1 cellular context compared by ENCODE assay signal in the genomic region with DNA sequence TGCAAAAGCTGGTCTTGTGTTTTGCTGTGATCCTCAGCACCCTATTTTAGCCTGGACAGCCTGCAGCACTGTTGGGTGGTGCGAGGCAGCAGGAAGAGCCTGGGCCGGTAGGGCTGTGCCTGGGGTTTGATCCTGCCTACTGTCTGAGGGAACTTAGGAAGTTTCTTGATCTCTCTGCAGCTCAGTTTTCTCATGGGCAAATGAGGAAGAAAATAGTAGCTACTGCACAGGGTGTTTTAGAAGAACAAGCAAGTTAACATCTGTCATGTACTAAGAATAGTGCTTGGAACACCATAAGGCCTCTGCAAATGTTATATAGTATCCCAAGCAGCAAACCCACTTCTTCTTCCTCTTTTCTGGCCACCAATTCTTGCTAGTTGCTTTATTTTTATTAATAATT.
TF ChIP-seq lines count a peak whose summit lies in the region.

No MANE protein-coding gene starts in this region.

TF ChIP-seq in WTC11, 78 proteins besides CTCF, POLR2A, EP300 and RAD21 (continued from another document):
- TF ChIP-seq FOXJ3 (CRISPR knock-in tag; IDR thresholded peaks at IDR 0.05; ENCODE audit: borderline replicate concordance) = no peak
- TF ChIP-seq, protein P1, sequence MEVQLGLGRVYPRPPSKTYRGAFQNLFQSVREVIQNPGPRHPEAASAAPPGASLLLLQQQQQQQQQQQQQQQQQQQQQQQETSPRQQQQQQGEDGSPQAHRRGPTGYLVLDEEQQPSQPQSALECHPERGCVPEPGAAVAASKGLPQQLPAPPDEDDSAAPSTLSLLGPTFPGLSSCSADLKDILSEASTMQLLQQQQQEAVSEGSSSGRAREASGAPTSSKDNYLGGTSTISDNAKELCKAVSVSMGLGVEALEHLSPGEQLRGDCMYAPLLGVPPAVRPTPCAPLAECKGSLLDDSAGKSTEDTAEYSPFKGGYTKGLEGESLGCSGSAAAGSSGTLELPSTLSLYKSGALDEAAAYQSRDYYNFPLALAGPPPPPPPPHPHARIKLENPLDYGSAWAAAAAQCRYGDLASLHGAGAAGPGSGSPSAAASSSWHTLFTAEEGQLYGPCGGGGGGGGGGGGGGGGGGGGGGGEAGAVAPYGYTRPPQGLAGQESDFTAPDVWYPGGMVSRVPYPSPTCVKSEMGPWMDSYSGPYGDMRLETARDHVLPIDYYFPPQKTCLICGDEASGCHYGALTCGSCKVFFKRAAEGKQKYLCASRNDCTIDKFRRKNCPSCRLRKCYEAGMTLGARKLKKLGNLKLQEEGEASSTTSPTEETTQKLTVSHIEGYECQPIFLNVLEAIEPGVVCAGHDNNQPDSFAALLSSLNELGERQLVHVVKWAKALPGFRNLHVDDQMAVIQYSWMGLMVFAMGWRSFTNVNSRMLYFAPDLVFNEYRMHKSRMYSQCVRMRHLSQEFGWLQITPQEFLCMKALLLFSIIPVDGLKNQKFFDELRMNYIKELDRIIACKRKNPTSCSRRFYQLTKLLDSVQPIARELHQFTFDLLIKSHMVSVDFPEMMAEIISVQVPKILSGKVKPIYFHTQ (CRISPR knock-in tag; IDR thresholded peaks at IDR 0.05) = no peak
- TF ChIP-seq PRRX2 (CRISPR knock-in tag; IDR thresholded peaks at IDR 0.05) = no peak
- no peak for TF ChIP-seq ZNF121 (CRISPR knock-in tag; IDR thresholded peaks at IDR 0.05)
- TF ChIP-seq FOXP1 (CRISPR knock-in tag; IDR thresholded peaks at IDR 0.05; ENCODE audit: borderline replicate concordance) = no peak
- TF ChIP-seq OVOL2 (CRISPR knock-in tag; IDR thresholded peaks at IDR 0.05; ENCODE audit: borderline replicate concordance) = no peak
- no peak for TF ChIP-seq MXD4 (CRISPR knock-in tag; IDR thresholded peaks at IDR 0.05; ENCODE audit: borderline replicate concordance)
- TF ChIP-seq, protein P2, sequence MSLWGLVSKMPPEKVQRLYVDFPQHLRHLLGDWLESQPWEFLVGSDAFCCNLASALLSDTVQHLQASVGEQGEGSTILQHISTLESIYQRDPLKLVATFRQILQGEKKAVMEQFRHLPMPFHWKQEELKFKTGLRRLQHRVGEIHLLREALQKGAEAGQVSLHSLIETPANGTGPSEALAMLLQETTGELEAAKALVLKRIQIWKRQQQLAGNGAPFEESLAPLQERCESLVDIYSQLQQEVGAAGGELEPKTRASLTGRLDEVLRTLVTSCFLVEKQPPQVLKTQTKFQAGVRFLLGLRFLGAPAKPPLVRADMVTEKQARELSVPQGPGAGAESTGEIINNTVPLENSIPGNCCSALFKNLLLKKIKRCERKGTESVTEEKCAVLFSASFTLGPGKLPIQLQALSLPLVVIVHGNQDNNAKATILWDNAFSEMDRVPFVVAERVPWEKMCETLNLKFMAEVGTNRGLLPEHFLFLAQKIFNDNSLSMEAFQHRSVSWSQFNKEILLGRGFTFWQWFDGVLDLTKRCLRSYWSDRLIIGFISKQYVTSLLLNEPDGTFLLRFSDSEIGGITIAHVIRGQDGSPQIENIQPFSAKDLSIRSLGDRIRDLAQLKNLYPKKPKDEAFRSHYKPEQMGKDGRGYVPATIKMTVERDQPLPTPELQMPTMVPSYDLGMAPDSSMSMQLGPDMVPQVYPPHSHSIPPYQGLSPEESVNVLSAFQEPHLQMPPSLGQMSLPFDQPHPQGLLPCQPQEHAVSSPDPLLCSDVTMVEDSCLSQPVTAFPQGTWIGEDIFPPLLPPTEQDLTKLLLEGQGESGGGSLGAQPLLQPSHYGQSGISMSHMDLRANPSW (CRISPR knock-in tag; conservative IDR thresholded peaks at IDR 0.05; ENCODE audit: low read depth) = no peak
- no peak for TF ChIP-seq SP1 (CRISPR knock-in tag; conservative IDR thresholded peaks at IDR 0.05)
- TF ChIP-seq, protein P3, sequence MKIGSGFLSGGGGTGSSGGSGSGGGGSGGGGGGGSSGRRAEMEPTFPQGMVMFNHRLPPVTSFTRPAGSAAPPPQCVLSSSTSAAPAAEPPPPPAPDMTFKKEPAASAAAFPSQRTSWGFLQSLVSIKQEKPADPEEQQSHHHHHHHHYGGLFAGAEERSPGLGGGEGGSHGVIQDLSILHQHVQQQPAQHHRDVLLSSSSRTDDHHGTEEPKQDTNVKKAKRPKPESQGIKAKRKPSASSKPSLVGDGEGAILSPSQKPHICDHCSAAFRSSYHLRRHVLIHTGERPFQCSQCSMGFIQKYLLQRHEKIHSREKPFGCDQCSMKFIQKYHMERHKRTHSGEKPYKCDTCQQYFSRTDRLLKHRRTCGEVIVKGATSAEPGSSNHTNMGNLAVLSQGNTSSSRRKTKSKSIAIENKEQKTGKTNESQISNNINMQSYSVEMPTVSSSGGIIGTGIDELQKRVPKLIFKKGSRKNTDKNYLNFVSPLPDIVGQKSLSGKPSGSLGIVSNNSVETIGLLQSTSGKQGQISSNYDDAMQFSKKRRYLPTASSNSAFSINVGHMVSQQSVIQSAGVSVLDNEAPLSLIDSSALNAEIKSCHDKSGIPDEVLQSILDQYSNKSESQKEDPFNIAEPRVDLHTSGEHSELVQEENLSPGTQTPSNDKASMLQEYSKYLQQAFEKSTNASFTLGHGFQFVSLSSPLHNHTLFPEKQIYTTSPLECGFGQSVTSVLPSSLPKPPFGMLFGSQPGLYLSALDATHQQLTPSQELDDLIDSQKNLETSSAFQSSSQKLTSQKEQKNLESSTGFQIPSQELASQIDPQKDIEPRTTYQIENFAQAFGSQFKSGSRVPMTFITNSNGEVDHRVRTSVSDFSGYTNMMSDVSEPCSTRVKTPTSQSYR (CRISPR knock-in tag; IDR thresholded peaks at IDR 0.05) = no peak
- TF ChIP-seq EMX1 (CRISPR knock-in tag; IDR thresholded peaks at IDR 0.05) = no peak
